ENCODE assay signal across 8 cellular contexts in the genomic region with DNA sequence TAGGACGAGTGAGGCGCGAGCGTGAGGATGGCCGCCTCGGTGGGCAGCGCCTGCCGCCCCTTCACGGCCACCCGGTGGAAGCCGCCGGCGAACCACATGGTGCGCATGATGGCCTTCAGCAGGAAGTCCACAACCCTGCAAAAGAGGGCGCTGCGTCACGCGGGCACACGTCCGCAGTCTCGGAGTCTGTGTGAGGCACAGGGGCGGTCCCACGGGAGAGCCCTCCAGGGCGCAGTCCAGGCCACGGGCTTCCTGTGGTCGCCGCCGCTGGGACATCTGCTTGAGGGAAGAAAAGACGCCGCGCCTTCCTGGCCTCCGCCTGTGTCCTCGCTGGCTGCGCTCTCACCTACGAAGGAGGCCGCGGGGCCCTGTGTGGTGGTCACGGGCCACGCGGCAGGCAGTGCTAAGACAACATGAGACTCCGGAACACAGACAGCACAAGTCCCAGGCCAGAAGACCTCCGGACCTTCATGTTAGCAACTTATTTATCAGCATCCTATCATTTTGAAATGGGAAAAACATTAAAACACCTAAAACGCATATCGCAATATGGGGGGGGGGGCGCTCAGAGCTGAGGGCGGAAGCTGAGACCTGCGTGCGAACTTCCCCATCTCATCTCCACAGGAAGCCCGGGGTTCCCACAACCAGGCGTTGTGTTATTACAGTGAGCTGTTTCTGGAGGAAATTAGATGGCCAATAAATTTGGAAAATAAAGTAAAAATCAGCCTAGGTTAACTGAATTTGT. TPM values are rescaled to one million over a fixed set of nuclear protein-coding genes. Genes with fewer than 3 reads are reported as not detected.
DNase-seq lines count a peak whose midpoint lies in the region; ATAC-seq and TF ChIP-seq lines count a peak whose summit lies in the region.

No MANE protein-coding gene starts in this region.

- H3K4me1 ChIP-seq in transverse colon = peaks cover 0 to 16% (median 2%) of the 10 kb centered on the region in 4 donors

- peak; percentile 45 for DNase-seq in activated naive CD4-positive, alpha-beta T cell treated with anti-CD3 and anti-CD28 coated beads for 36 hours
- no peak for DNase-seq in activated naive CD4-positive, alpha-beta T cell treated with anti-CD3 and anti-CD28 coated beads, Interleukin-2, amount 50 U/mL, for 16 hours
- DNase-seq in activated T-cell treated with anti-CD3 and anti-CD28 coated beads, Interleukin-2, amount 50 U/mL, for 72 hours = peak; percentile 19 to 28
- DNase-seq in transverse colon (peak; percentile 65), NCI-H187 treated with DMSO at 0.1 percent for 48 hours (lab: John Stamatoyannopoulos, UW) (no peak), NCI-H82 treated with DMSO at 0.1 percent for 48 hours (lab: John Stamatoyannopoulos, UW; ENCODE audit: unreplicated experiment) (no peak), NCI-H1105 (lab: John Stamatoyannopoulos, UW) (no peak)

- TF ChIP-seq POLR2A in transverse colon (IDR thresholded peaks at IDR 0.05) = no peak

- TF ChIP-seq CTCF in transverse colon (IDR thresholded peaks at IDR 0.05) = no peak

- intact Hi-C loops in activated naive CD4-positive, alpha-beta T cell treated with anti-CD3 and anti-CD28 coated beads for 36 hours (cut with micrococcal nuclease) = loop anchor here (5.0 kb wide), 1 partner anchor 147 kb away; no protein-coding TSS in a partner anchor
- intact Hi-C loops in transverse colon (cut with DNase I; ENCODE audit: low total_unique reads) = no loop called here

- H3K36me3 Mint-ChIP-seq in activated naive CD4-positive, alpha-beta T cell treated with anti-CD3 and anti-CD28 coated beads for 36 hours (ENCODE audit: low read depth) = peaks cover 15% of the 10 kb centered on the region
- peaks cover 4 to 6% of the 10 kb centered on the region in 2 donors for H3K36me3 Mint-ChIP-seq in activated T-cell treated with anti-CD3 and anti-CD28 coated beads, Interleukin-2, amount 50 U/mL, for 72 hours (ENCODE audit: insufficient read depth in 2 of 2)

- TF ChIP-seq EP300 in transverse colon (IDR thresholded peaks at IDR 0.05; ENCODE audit: low read depth) = no peak

- no peaks in the 10 kb centered on the region for H3K9me3 ChIP-seq in transverse colon

- in situ Hi-C loops in transverse colon (cut with MboI; ENCODE audit: low pct_ligation_motif_present in 1 of 4, low pct_unique_long_range_greater_than_20kb in 1 of 4, low sequenced_read_pairs in 3 of 4) = loop anchor here in 1 of 4 donors (25.0 kb wide), 1 partner anchor 142 kb away; no protein-coding TSS in a partner anchor

- H3K4me3 Mint-ChIP-seq in activated naive CD4-positive, alpha-beta T cell treated with anti-CD3 and anti-CD28 coated beads for 36 hours = no peak overlapping the region
- H3K4me3 Mint-ChIP-seq in activated T-cell treated with anti-CD3 and anti-CD28 coated beads, Interleukin-2, amount 50 U/mL, for 72 hours = peak overlapping the region; percentile 40 to 52

- 79 to 88% methylated on average over 6 to 46 of the region's 50 CpGs for WGBS in transverse colon (ENCODE audit: low coverage in 1 of 2), 2 donors

- H3K36me3 ChIP-seq in transverse colon = no peaks in the 10 kb centered on the region

- peaks cover 35% of the 10 kb centered on the region for H3K4me1 Mint-ChIP-seq in activated naive CD4-positive, alpha-beta T cell treated with anti-CD3 and anti-CD28 coated beads for 36 hours (ENCODE audit: low read depth)
- peaks cover 34% of the 10 kb centered on the region for H3K4me1 Mint-ChIP-seq in activated T-cell treated with anti-CD3 and anti-CD28 coated beads, Interleukin-2, amount 50 U/mL, for 72 hours (ENCODE audit: low read depth)

- H3K27me3 Mint-ChIP-seq in activated naive CD4-positive, alpha-beta T cell treated with anti-CD3 and anti-CD28 coated beads for 36 hours (ENCODE audit: low read depth) = no peaks in the 10 kb centered on the region
- H3K27me3 Mint-ChIP-seq in activated T-cell treated with anti-CD3 and anti-CD28 coated beads, Interleukin-2, amount 50 U/mL, for 72 hours (ENCODE audit: low read depth) = no peaks in the 10 kb centered on the region

- ATAC-seq in HG03135 (IDR thresholded peaks at IDR 0.05; ENCODE audit: unreplicated experiment) = peak; percentile 30
- peak; percentile 43 to 62 for ATAC-seq in activated T-cell treated with anti-CD3 and anti-CD28 coated beads, Interleukin-2, amount 50 U/mL, for 72 hours (replicated peaks in 1 of 2)

- H3K27ac ChIP-seq in transverse colon = peak overlapping the region in 1 of 4 donors; percentile 52

- H3K9me3 Mint-ChIP-seq in activated naive CD4-positive, alpha-beta T cell treated with anti-CD3 and anti-CD28 coated beads for 36 hours = no peaks in the 10 kb centered on the region
- no peaks in the 10 kb centered on the region for H3K9me3 Mint-ChIP-seq in activated T-cell treated with anti-CD3 and anti-CD28 coated beads, Interleukin-2, amount 50 U/mL, for 72 hours

- CTCF ChIA-PET in activated naive CD4-positive, alpha-beta T cell treated with anti-CD3 and anti-CD28 coated beads for 36 hours (lab: Charles Lee) = interaction anchor here (0.6 kb wide), 1 partner anchor 31 kb away, joined by 3 read pairs; no protein-coding TSS in a partner anchor

- no peak overlapping the region for H3K27ac Mint-ChIP-seq in activated naive CD4-positive, alpha-beta T cell treated with anti-CD3 and anti-CD28 coated beads for 36 hours
- peak overlapping the region; percentile 47 for H3K27ac Mint-ChIP-seq in activated T-cell treated with anti-CD3 and anti-CD28 coated beads, Interleukin-2, amount 50 U/mL, for 72 hours

- H3K27me3 ChIP-seq in transverse colon = no peaks in the 10 kb centered on the region

- no peak overlapping the region for H3K4me3 ChIP-seq in transverse colon

RNA-seq across cellular contexts. Expression of gene LPCAT1, which starts 28.8 kb away (rescaled TPM):
- 10 to 100 TPM; 31.2 to 34.1 TPM for total RNA-seq in activated naive CD4-positive, alpha-beta T cell treated with anti-CD3 and anti-CD28 coated beads for 36 hours
- 10 to 100 TPM; 31.3 to 37.7 TPM for total RNA-seq in activated T-cell treated with anti-CD3 and anti-CD28 coated beads, Interleukin-2, amount 50 U/mL, for 72 hours
- 10 to 100 TPM in 3 of 4 donors, 1 to 10 TPM in 1; 10.0 to 50.5 (median 21.0) TPM for total RNA-seq in transverse colon

RNA-seq across cellular contexts. Expression of gene SLC6A3, which starts 49.7 kb away (rescaled TPM):
- not detected for total RNA-seq in activated naive CD4-positive, alpha-beta T cell treated with anti-CD3 and anti-CD28 coated beads for 36 hours
- total RNA-seq in activated T-cell treated with anti-CD3 and anti-CD28 coated beads, Interleukin-2, amount 50 U/mL, for 72 hours = not detected
- total RNA-seq in transverse colon = not detected

Comparison
In these comparisons a context has a peak if more than half of its experiments do, and no peak if none do; other contexts are left out.
1. DNase-seq: peak in activated naive CD4-positive, alpha-beta T cell treated with anti-CD3 and anti-CD28 coated beads for 36 hours (single experiment), activated T-cell treated with anti-CD3 and anti-CD28 coated beads, Interleukin-2, amount 50 U/mL, for 72 hours (2 of 2) and transverse colon (single experiment); none in activated naive CD4-positive, alpha-beta T cell treated with anti-CD3 and anti-CD28 coated beads, Interleukin-2, amount 50 U/mL, for 16 hours (single experiment), NCI-H187 treated with DMSO at 0.1 percent for 48 hours (single experiment), NCI-H82 treated with DMSO at 0.1 percent for 48 hours (single experiment) and NCI-H1105 (single experiment).